ENCODE assay signal across 23 cellular contexts in genomic region chr20:48047453-48047852, GRCh38.
DNase-seq lines count a peak whose midpoint lies in the region; ATAC-seq, FAIRE-seq and TF ChIP-seq lines count a peak whose summit lies in the region.
"Had no signal": no experiment of that assay in that cellular context is flagged by ENCODE, and none has a peak within 500 bp of the region (broad histone marks: within the 10 kb centered on the region; RNA-seq: fewer than 3 reads in every experiment).

No MANE protein-coding gene starts in this region.

- H3K23ac ChIP-seq in H1 (ENCODE audit: insufficient read length), result no peak overlapping the region

- intact Hi-C loops in PC-9 (cut with micrococcal nuclease; ENCODE audit: unreplicated experiment), result no loop called here

- H3K4me1 ChIP-seq in PC-9 (replicated peaks; ENCODE audit: insufficient read depth) (peaks cover 15% of the 10 kb centered on the region), H1 (replicated peaks in 1 of 4; ENCODE audit: control insufficient read depth in 3 of 4, insufficient read depth in 4 of 4, low read length in 3 of 4) (no peaks in the 10 kb centered on the region), Peyer's patch (no peaks in the 10 kb centered on the region)

- no peak overlapping the region for H2BK20ac ChIP-seq in H1 (ENCODE audit: low read length)

- peaks cover 5% of the 10 kb centered on the region; the same call in 1 of the 2 replicates for H3K79me2 ChIP-seq in PC-9 (ENCODE audit: low read depth)
- H3K79me2 ChIP-seq in H1 (ENCODE audit: control insufficient read depth in 1 of 2, insufficient read depth in 2 of 2, low read length in 2 of 2), result no peaks in the 10 kb centered on the region

- POLR2A ChIA-PET in PC-9 (lab: Charles Lee; ENCODE audit: unreplicated experiment), result no interaction called here
- POLR2A ChIA-PET in H1 (lab: Charles Lee; ENCODE audit: partially characterized antibody), result no interaction called here

- WGBS in H1 (ENCODE audit: extremely low coverage in 1 of 2, insufficient coverage in 1 of 2, insufficient read length in 1 of 2, insufficient replicate concordance in 2 of 2, low coverage in 1 of 2, low lambda C conversion rate in 2 of 2, missing lambda C conversion rate in 1 of 2), 2 experiments, result 95% methylated on average over 4 of the region's 4 CpGs; no CpG with 5 or more reads in 1 of the 2 experiments

- no peaks in the 10 kb centered on the region for H3K23me2 ChIP-seq in H1 (ENCODE audit: low read depth, low read length)

- H3K27ac ChIP-seq in PC-9 (0 out of 2 replicates have a peak overlapping the region, but pooled peaks have one; percentile 4), H1 (ENCODE audit: low read depth, low read length) (no peak overlapping the region), Peyer's patch (no peak overlapping the region)
- H3K27ac ChIP-seq: C4-2B had no signal

- no peak overlapping the region for H2BK12ac ChIP-seq in H1 (ENCODE audit: low read depth, low read length)

- no peak for TF ChIP-seq POLR2A in H1 (IDR thresholded peaks at IDR 0.05; ENCODE audit: control extremely low read depth in 1 of 2, low read depth in 2 of 2, low read length in 2 of 2)
- no peak for TF ChIP-seq POLR2A in Peyer's patch (IDR thresholded peaks at IDR 0.05)

- no peak overlapping the region for H3K56ac ChIP-seq in H1 (replicated peaks; ENCODE audit: insufficient read length, low read depth, low read length)

- H3K18ac ChIP-seq in H1 (ENCODE audit: extremely low read depth, low read length), result no peak overlapping the region

- H4K91ac ChIP-seq in H1 (replicated peaks; ENCODE audit: insufficient read length, low read length), result no peak overlapping the region

- H3K14ac ChIP-seq in H1 (ENCODE audit: insufficient read length), result no peak overlapping the region

- H4K20me1 ChIP-seq in PC-9 (ENCODE audit: insufficient read depth), result no peaks in the 10 kb centered on the region
- H4K20me1 ChIP-seq in H1 (replicated peaks in 1 of 2; ENCODE audit: control insufficient read depth in 1 of 2, insufficient read depth in 2 of 2, low read length in 2 of 2), result no peaks in the 10 kb centered on the region

- H3K36me3 ChIP-seq in PC-9 (ENCODE audit: low read depth), result peaks cover 33% of the 10 kb centered on the region
- no peaks in the 10 kb centered on the region for H3K36me3 ChIP-seq in H1 (ENCODE audit: control insufficient read depth in 2 of 4, insufficient read depth in 4 of 4, low read length in 3 of 4)
- H3K36me3 ChIP-seq in Peyer's patch, result no peaks in the 10 kb centered on the region

- H3K79me1 ChIP-seq in H1 (ENCODE audit: low read depth, low read length), result no peaks in the 10 kb centered on the region; the same call in 1 of the 2 replicates

- peak; percentile 17 for DNase-seq in A172 (ENCODE audit: low spot score)
- peak; percentile 6 for DNase-seq in HT1080 (ENCODE audit: low read depth)
- no peak for DNase-seq in PC-9
- DNase-seq in H1 (ENCODE audit: low read depth in 1 of 2, low spot score in 2 of 2), result no peak
- DNase-seq in Peyer's patch, result no peak
- DNase-seq in hypothalamus (lab: John Stamatoyannopoulos, UW), result no peak
- DNase-seq: AML-193, HFFc6, Kasumi-1, NCI-H1417 treated with DMSO at 0.1 percent for 48 hours, NCI-H187 treated with DMSO at 0.1 percent for 48 hours, NCI-H226, NCI-H524 treated with DMSO at 0.1 percent for 48 hours, SHP77, T-cell had no signal

- CTCF ChIA-PET in PC-9 (lab: Charles Lee) (no interaction called here), H1 (lab: Charles Lee; ENCODE audit: partially characterized antibody) (interaction anchor here (1.2 kb wide), 1 partner anchor 26 kb away, joined by 3 read pairs; no protein-coding TSS in a partner anchor)

- no peak overlapping the region for H4K8ac ChIP-seq in H1 (ENCODE audit: extremely low read depth, insufficient read depth, low read length)

- no peak overlapping the region for H2BK5ac ChIP-seq in H1 (ENCODE audit: low read depth, low read length)

- no peak overlapping the region for H3K4ac ChIP-seq in H1 (replicated peaks; ENCODE audit: insufficient read length, low read depth, low read length)

- no peak for TF ChIP-seq EP300 in H1 (IDR thresholded peaks at IDR 0.05; ENCODE audit: borderline replicate concordance in 1 of 2, low read depth in 2 of 2, low read length in 2 of 2)

- H4K5ac ChIP-seq in H1 (ENCODE audit: insufficient read length, low read depth, low read length), result no peak overlapping the region

- no peak overlapping the region for H3K4me3 ChIP-seq in PC-9
- H3K4me3 ChIP-seq in H1 (ENCODE audit: extremely low read depth in 1 of 4, insufficient read depth in 2 of 4, low read depth in 3 of 4, low read length in 4 of 4), result no peak overlapping the region
- no peak overlapping the region for H3K4me3 ChIP-seq in Peyer's patch

- no peaks in the 10 kb centered on the region for H3K27me3 ChIP-seq in PC-9 (ENCODE audit: insufficient read depth, low read depth)
- no peaks in the 10 kb centered on the region; a peak in 1 of 7 replicates for H3K27me3 ChIP-seq in H1 (replicated peaks in 1 of 4; ENCODE audit: control insufficient read depth in 3 of 4, extremely low read depth in 1 of 4, insufficient read depth in 3 of 4, low read length in 3 of 4)
- H3K27me3 ChIP-seq in Peyer's patch, result no peaks in the 10 kb centered on the region

- no peak for ATAC-seq in GM18520 (IDR thresholded peaks at IDR 0.05; ENCODE audit: unreplicated experiment)
- ATAC-seq: SK-N-SH treated with all-trans-retinoic acid at 6 μM for 48 hours, T-cell had no signal

- no peak for TF ChIP-seq CTCF in PC-9 (conservative IDR thresholded peaks at IDR 0.05)
- TF ChIP-seq CTCF in H1 (IDR thresholded peaks at IDR 0.05; ENCODE audit: control extremely low read depth in 1 of 3, insufficient read depth in 1 of 3, low read depth in 1 of 3, low read length in 3 of 3), result no peak
- no peak for TF ChIP-seq CTCF in Peyer's patch (IDR thresholded peaks at IDR 0.05)

- H2AFZ ChIP-seq in PC-9 (no peak overlapping the region), H1 (ENCODE audit: low read length) (no peak overlapping the region)

- peak overlapping the region in 1 of 4 experiments; percentile 34; a peak in 1 of 7 replicates for H3K9ac ChIP-seq in H1 (replicated peaks in 1 of 4; ENCODE audit: extremely low read depth in 1 of 4, low read depth in 3 of 4, low read length in 3 of 4)

- no peak overlapping the region for H2BK15ac ChIP-seq in H1 (ENCODE audit: low read length)

- H2AK5ac ChIP-seq in H1 (ENCODE audit: low read depth, low read length), result no peak overlapping the region

- FAIRE-seq in H1 (lab: Jason Lieb, UNC), result no peak
- FAIRE-seq: D721Med, GM12891, GM18507, H54, RCC 7860 had no signal

- H3K4me2 ChIP-seq in PC-9, result no peak overlapping the region
- no peak overlapping the region for H3K4me2 ChIP-seq in H1 (ENCODE audit: insufficient read depth in 1 of 2, low read depth in 2 of 2, low read length in 2 of 2)

- TF ChIP-seq RAD21 in H1 (IDR thresholded peaks at IDR 0.05 in 1 of 2, conservative IDR thresholded peaks at IDR 0.05 in 1 of 2; ENCODE audit: low read depth in 2 of 2, low read length in 2 of 2), result no peak

- H2BK120ac ChIP-seq in H1 (replicated peaks; ENCODE audit: low read depth, low read length), result no peak overlapping the region

- H3F3A ChIP-seq in PC-9 (ENCODE audit: insufficient read depth, low read depth), result peaks cover 22% of the 10 kb centered on the region

- no TSS peak for BruUV-seq in PC-9 (replicated peaks; lab: Mats Ljungman, UMichigan)

- peaks cover 13% of the 10 kb centered on the region; the same call in 1 of the 2 replicates for H3K9me3 ChIP-seq in PC-9 (ENCODE audit: insufficient read depth, low read depth)
- H3K9me3 ChIP-seq in H1 (ENCODE audit: insufficient read depth in 2 of 2, low read depth in 1 of 2, low read length in 1 of 2), result 0 out of 4 replicates have a peak, but pooled peaks cover 0 to 3% of the 10 kb centered on the region in 2 experiments
- H3K9me3 ChIP-seq in Peyer's patch, result no peaks in the 10 kb centered on the region

- H3K9me2 ChIP-seq in PC-9 (ENCODE audit: insufficient read depth), result no peaks in the 10 kb centered on the region

TF ChIP-seq in H1, 55 proteins besides CTCF, POLR2A, EP300 and RAD21:
- peak; percentile 69; the same call in 1 of the 2 replicates for TF ChIP-seq MAFK (IDR thresholded peaks at IDR 0.05; ENCODE audit: low read depth, low read length)
- no peak for TF ChIP-seq PHF8 (conservative IDR thresholded peaks at IDR 0.05; ENCODE audit: low read depth, low read length)

Comparison
In these comparisons a context has a peak if more than half of its experiments do, and no peak if none do; other contexts are left out.
1. DNase-seq: peak in A172 (single experiment) and HT1080 (single experiment); none in PC-9 (0 of 2), H1 (0 of 2), Peyer's patch (0 of 3) and hypothalamus (0 of 51).